In genomic region chr16:70694517-70695218, GRCh38 we compare ENCODE assay signal across 12 cellular contexts. TPM values are rescaled to one million over a fixed set of nuclear protein-coding genes. Genes with fewer than 3 reads are reported as not detected.
DNase-seq lines count a peak whose midpoint lies in the region; ATAC-seq, FAIRE-seq and TF ChIP-seq lines count a peak whose summit lies in the region.
"Had no signal": no experiment of that assay in that cellular context is flagged by ENCODE, and none has a peak within 500 bp of the region (broad histone marks: within the 10 kb centered on the region; RNA-seq: fewer than 3 reads in every experiment).

No MANE protein-coding gene starts in this region.

- intact Hi-C loops in ascending aorta (cut with DNase I), result no loop called here

- H3K9me1 ChIP-seq in keratinocyte (ENCODE audit: control insufficient read depth, extremely low read depth, insufficient read depth, low read length), result no peaks in the 10 kb centered on the region

- H3K4me3 ChIP-seq in ascending aorta (no peak overlapping the region), keratinocyte (ENCODE audit: control insufficient read depth in 2 of 3, extremely low read depth in 1 of 3, insufficient read depth in 2 of 3, low read depth in 1 of 3, low read length in 3 of 3) (no peak overlapping the region), thoracic aorta (no peak overlapping the region)

- no peak for ATAC-seq in thoracic aorta (ENCODE audit: insufficient number of reproducible peaks, low FRiP score, low read depth)
- ATAC-seq: activated T-cell treated with anti-CD3 and anti-CD28 coated beads, Interleukin-2, amount 50 U/mL, for 72 hours had no signal

- dilution Hi-C loops in keratinocyte (cut with MboI; ENCODE audit: extremely low pct_ligation_motif_present, low sequenced_read_pairs), result no loop called here

- H3K4me1 ChIP-seq in ascending aorta, result peaks cover 46 to 75% of the 10 kb centered on the region in 2 donors
- H3K4me1 ChIP-seq in keratinocyte (ENCODE audit: control insufficient read depth, extremely low read depth, insufficient read depth, low read length), result peaks cover 62% of the 10 kb centered on the region
- peaks cover 53 to 89% of the 10 kb centered on the region in 2 donors for H3K4me1 ChIP-seq in thoracic aorta (ENCODE audit: control insufficient read depth in 1 of 2, low read depth in 2 of 2)

- FAIRE-seq in keratinocyte (lab: Jason Lieb, UNC), result no peak
- FAIRE-seq: G401.6, GM19239 had no signal

- H3K27ac ChIP-seq in KOPT-K1 (ENCODE audit: low read depth, low read length, poor library complexity, severe bottlenecking) (peak overlapping the region; percentile 90), ascending aorta (peak overlapping the region; percentile 96 to 97), keratinocyte (ENCODE audit: control insufficient read depth, insufficient read depth, low read length) (peak overlapping the region; percentile 39), thoracic aorta (peak overlapping the region; percentile 97 to 100)

- H3K79me2 ChIP-seq in keratinocyte (ENCODE audit: control insufficient read depth, insufficient read depth, low read length), result no peaks in the 10 kb centered on the region

- H2AFZ ChIP-seq in keratinocyte (ENCODE audit: control insufficient read depth, low read length), result no peak overlapping the region

- TF ChIP-seq CTCF in ascending aorta (IDR thresholded peaks at IDR 0.05) (no peak), keratinocyte (optimal IDR thresholded peaks at IDR 0.05 in 1 of 3, IDR thresholded peaks at IDR 0.05 in 1 of 3, conservative IDR thresholded peaks at IDR 0.05 in 1 of 3; ENCODE audit: extremely low read depth in 1 of 3, insufficient read depth in 2 of 3, low read length in 3 of 3) (no peak), thoracic aorta (IDR thresholded peaks at IDR 0.05) (no peak)

- no peaks in the 10 kb centered on the region for H3K27me3 ChIP-seq in ascending aorta
- no peaks in the 10 kb centered on the region for H3K27me3 ChIP-seq in keratinocyte (ENCODE audit: control insufficient read depth, extremely low read depth, insufficient read depth, low read length)
- H3K27me3 ChIP-seq in thoracic aorta (replicated peaks; ENCODE audit: insufficient read depth), result no peaks in the 10 kb centered on the region

- no peaks in the 10 kb centered on the region for H4K20me1 ChIP-seq in keratinocyte (ENCODE audit: control insufficient read depth, extremely low read depth, insufficient read depth, low read length)

- H3K9me3 ChIP-seq in KOPT-K1 (ENCODE audit: insufficient read depth, low read length, poor library complexity, severe bottlenecking), result no peaks in the 10 kb centered on the region
- H3K9me3 ChIP-seq in ascending aorta, result no peaks in the 10 kb centered on the region
- H3K9me3 ChIP-seq in keratinocyte (ENCODE audit: control insufficient read depth, low read depth, low read length), result no peaks in the 10 kb centered on the region
- no peaks in the 10 kb centered on the region for H3K9me3 ChIP-seq in thoracic aorta

- peak overlapping the region; percentile 52 for H3K4me2 ChIP-seq in keratinocyte (ENCODE audit: control insufficient read depth, extremely low read depth, insufficient read depth, low read depth, low read length)

- H3K36me3 ChIP-seq in KOPT-K1 (ENCODE audit: insufficient read depth, low read length), result peaks cover 20% of the 10 kb centered on the region; the same call in 1 of the 2 replicates
- H3K36me3 ChIP-seq in ascending aorta, result no peaks in the 10 kb centered on the region
- peaks cover 1 to 4% of the 10 kb centered on the region in 2 experiments for H3K36me3 ChIP-seq in keratinocyte (ENCODE audit: control insufficient read depth in 2 of 2, extremely low read depth in 1 of 2, insufficient read depth in 2 of 2, low read length in 2 of 2)
- no peaks in the 10 kb centered on the region for H3K36me3 ChIP-seq in thoracic aorta

- H3K9ac ChIP-seq in keratinocyte (ENCODE audit: control insufficient read depth, extremely low read depth, insufficient read depth, low read length), result peak overlapping the region; percentile 44

- no peak for DNase-seq in ascending aorta (ENCODE audit: low spot score in 2 of 2)
- DNase-seq in keratinocyte (ENCODE audit: low read depth, low spot score), result no peak
- DNase-seq in thoracic aorta (ENCODE audit: low spot score), result no peak
- DNase-seq in NCI-H1436 (lab: John Stamatoyannopoulos, UW), result no peak
- DNase-seq in DMS53 treated with DMSO at 0.1 percent for 48 hours (lab: John Stamatoyannopoulos, UW; ENCODE audit: unreplicated experiment), result no peak
- no peak for DNase-seq in NCI-H2171 (lab: John Stamatoyannopoulos, UW)
- DNase-seq: activated T-cell treated with anti-CD3 and anti-CD28 coated beads, Interleukin-2, amount 50 U/mL, for 72 hours; NCI-H446 treated with DMSO at 0.1 percent for 48 hours had no signal

RNA-seq across cellular contexts. Expression of gene MTSS2, which starts 8.8 kb away (rescaled TPM):
- total RNA-seq in ascending aorta (98.6 TPM), thoracic aorta (10 to 100 TPM; 57.3 to 58.5 TPM)
- 13.3 to 22.3 TPM (median 21.8 TPM) in 3 replicates for polyA plus RNA-seq in keratinocyte
- 24.4 TPM for polyA plus RNA-seq in keratinocyte (2011; ENCODE audit: low read depth)
- polyA plus RNA-seq in keratinocyte (2011; cell fraction: cytosol; rRNA removed), result 15.5 and 40.8 TPM in 2 replicates
- polyA plus RNA-seq in keratinocyte (2011; cell fraction: nucleus; rRNA removed), result 38.5 and 49.9 TPM in 2 replicates
- polyA plus RNA-seq in keratinocyte (2012; ENCODE audit: low replicate concordance), result 16.8 and 39.7 TPM in 2 replicates
- 12.8 to 45.1 TPM (median 20.7 TPM) in 3 replicates for polyA minus RNA-seq in keratinocyte
- 52.2 TPM for polyA minus RNA-seq in keratinocyte (2011; cell fraction: cytosol; rRNA and poly(A)+ RNA removed)
- polyA minus RNA-seq in keratinocyte (2011; cell fraction: nucleus; rRNA and poly(A)+ RNA removed), result 20.7 and 31.0 TPM in 2 replicates

RNA-seq across cellular contexts. Expression of gene IL34, which starts 48.3 kb away (rescaled TPM):
- 116 TPM for total RNA-seq in ascending aorta
- polyA plus RNA-seq in keratinocyte, result 0.08 to 0.42 TPM (median 0.14 TPM) in 3 replicates
- 1.8 TPM for polyA plus RNA-seq in keratinocyte (2011; ENCODE audit: low read depth)
- 0.33 and 0.39 TPM in 2 replicates for polyA plus RNA-seq in keratinocyte (2011; cell fraction: cytosol; rRNA removed)
- 0.23 and 0.47 TPM in 2 replicates for polyA plus RNA-seq in keratinocyte (2011; cell fraction: nucleus; rRNA removed)
- 0.13 and 4.6 TPM in 2 replicates for polyA plus RNA-seq in keratinocyte (2012; ENCODE audit: low replicate concordance)
- 0.73 TPM in 1 of 3 replicates, not detected in the others for polyA minus RNA-seq in keratinocyte
- not detected for polyA minus RNA-seq in keratinocyte (2011; cell fraction: cytosol; rRNA and poly(A)+ RNA removed)
- 0.53 TPM in 1 of 2 replicates, not detected in the other for polyA minus RNA-seq in keratinocyte (2011; cell fraction: nucleus; rRNA and poly(A)+ RNA removed)
- total RNA-seq in thoracic aorta, result 10 to 100 TPM; 11.9 to 55.6 TPM
- total RNA-seq: T-helper 2 cell treated with Interferon-gamma antibody and Interleukin-4, amounts not matched to agents 100 ng/mL and 5 ng/mL, for 36 hours had no signal

Comparison
In these comparisons a context has a peak if more than half of its experiments do, and no peak if none do; other contexts are left out.
1. H3K27ac ChIP-seq: peak in every context shown above with its lines; median percentile 98 in thoracic aorta; 96 in ascending aorta; 90 in KOPT-K1; 39 in keratinocyte.